ENCODE assay signal across 2 cellular contexts in genomic region chr22:28349114-28349513, GRCh38.
TF ChIP-seq lines count a peak whose summit lies in the region.

No MANE protein-coding gene starts in this region.

TF ChIP-seq in HEK293, 187 proteins besides CTCF, POLR2A, EP300 and RAD21 (continued from another document):
- no peak for TF ChIP-seq ZNF513 (tag by site-specific recombination; IDR thresholded peaks at IDR 0.05)
- TF ChIP-seq ZBTB1 (tag by site-specific recombination; IDR thresholded peaks at IDR 0.05), result no peak
- TF ChIP-seq ZNF18 (tag by site-specific recombination; IDR thresholded peaks at IDR 0.05), result no peak
- 0 out of 2 replicates have a peak, but pooled peaks have one; percentile 32 for TF ChIP-seq PRDM6 (tag by site-specific recombination; IDR thresholded peaks at IDR 0.05)
- TF ChIP-seq SP7 (tag by site-specific recombination; IDR thresholded peaks at IDR 0.05), result 0 out of 2 replicates have a peak, but pooled peaks have one; percentile 12
- no peak for TF ChIP-seq ZNF174 (tag by site-specific recombination; IDR thresholded peaks at IDR 0.05)
- no peak for TF ChIP-seq ZNF140 (tag by site-specific recombination; IDR thresholded peaks at IDR 0.05)
- TF ChIP-seq ZBTB49 (tag by site-specific recombination; IDR thresholded peaks at IDR 0.05; ENCODE audit: low read depth), result no peak
- no peak for TF ChIP-seq ZNF274 (IDR thresholded peaks at IDR 0.05; ENCODE audit: low read length)
- no peak for TF ChIP-seq ZNF274 (tag by site-specific recombination; IDR thresholded peaks at IDR 0.05; ENCODE audit: borderline replicate concordance)
- TF ChIP-seq ZNF16 (tag by site-specific recombination; IDR thresholded peaks at IDR 0.05; ENCODE audit: low read depth), result no peak
- peak; percentile 72 for TF ChIP-seq ZSCAN4 (tag by site-specific recombination; IDR thresholded peaks at IDR 0.05)
- TF ChIP-seq HIC1 (tag by site-specific recombination; IDR thresholded peaks at IDR 0.05), result no peak
- no peak for TF ChIP-seq ZNF223 (tag by site-specific recombination; IDR thresholded peaks at IDR 0.05)
- TF ChIP-seq KLF16 (tag by site-specific recombination; IDR thresholded peaks at IDR 0.05), result no peak

TF ChIP-seq in SK-N-SH, 30 proteins besides CTCF, POLR2A, EP300 and RAD21 (continued from another document):
- TF ChIP-seq CHD2 (IDR thresholded peaks at IDR 0.05; ENCODE audit: low read length, partially characterized antibody), result peak; percentile 77
TF ChIP-seq in SK-N-SH: peak in this region for 6.
